32 cellular contexts compared by ENCODE assay signal in the genomic region with DNA sequence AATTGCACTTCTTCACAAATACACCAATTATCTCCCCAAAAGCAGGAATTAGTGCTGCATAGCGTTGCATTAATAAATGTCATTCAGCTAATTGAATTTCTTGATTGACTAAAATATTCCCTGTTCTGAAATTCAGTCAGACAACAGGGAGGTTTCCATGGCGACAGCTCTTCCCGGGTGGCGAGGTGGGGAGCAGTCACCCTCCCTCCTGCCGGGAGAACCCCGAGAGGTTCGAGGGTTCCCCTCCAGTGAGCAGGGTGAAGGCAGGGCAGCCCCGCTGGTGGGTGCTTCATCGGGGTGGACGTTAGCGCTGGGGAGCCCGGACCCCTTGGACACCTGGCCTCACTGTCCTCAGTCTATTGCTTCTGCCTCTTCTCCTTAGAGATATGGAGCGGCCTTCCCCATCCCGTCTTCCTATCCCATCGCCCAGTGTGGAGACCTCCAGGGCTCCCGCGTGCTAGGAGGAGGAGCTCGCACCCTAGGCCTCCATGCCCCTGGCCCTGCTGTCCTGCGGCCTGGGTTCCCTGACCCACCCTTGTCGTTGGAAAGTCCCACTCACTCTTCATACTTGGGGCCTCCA.
"Had no signal": no experiment of that assay in that cellular context is flagged by ENCODE, and none has a peak within 500 bp of the region (broad histone marks: within the 10 kb centered on the region; RNA-seq: fewer than 3 reads in every experiment).

No MANE protein-coding gene starts in this region.

- DNase-seq: activated B cell treated with CpG ODN at 0.5 μM for 24 hours; activated CD4-positive, alpha-beta T cell treated with anti-CD3 and anti-CD28 coated beads for 48 hours; activated CD4-positive, alpha-beta T cell treated with anti-CD3 and anti-CD28 coated beads, Interleukin-2, amount 50 U/mL, for 1 hour; activated CD4-positive, alpha-beta T cell treated with anti-CD3 and anti-CD28 coated beads, Interleukin-2, amount 50 U/mL, for 48 hours; activated CD8-positive, alpha-beta memory T cell treated with anti-CD3 and anti-CD28 coated beads for 24 hours; activated CD8-positive, alpha-beta T cell treated with anti-CD3 and anti-CD28 coated beads for 36 hours; activated gamma-delta T cell; activated naive CD4-positive, alpha-beta T cell; activated naive CD4-positive, alpha-beta T cell treated with anti-CD3 and anti-CD28 coated beads, Interleukin-2, amount 10 ng/mL, durations not matched to agents 7 days and 5 days; activated naive CD8-positive, alpha-beta T cell treated with anti-CD3 and anti-CD28 coated beads, Interleukin-2, amount 10 ng/mL, durations not matched to agents 7 days and 5 days; activated T-cell treated with anti-CD3 and anti-CD28 coated beads, Interleukin-2, amount 50 U/mL, for 72 hours; cortex of kidney; dermis blood vessel endothelial cell; effector CD4-positive, alpha-beta T cell; effector memory CD8-positive, alpha-beta T cell; erythroblast; foreskin keratinocyte; gastrocnemius medialis; glutamatergic neuron; SW 1271; T-cell; T1000; WERI-Rb-1 had no signal

- H3K4me1 ChIP-seq: ascending aorta, breast epithelium, esophagus muscularis mucosa, foreskin keratinocyte, gastrocnemius medialis had no signal

- H3K27me3 Mint-ChIP-seq: activated naive CD4-positive, alpha-beta T cell treated with anti-CD3 and anti-CD28 coated beads, Interleukin-2, amount 10 ng/mL, durations not matched to agents 7 days and 5 days; activated naive CD8-positive, alpha-beta T cell treated with anti-CD3 and anti-CD28 coated beads, Interleukin-2, amount 10 ng/mL, durations not matched to agents 7 days and 5 days had no signal

- H3K27ac ChIP-seq: ascending aorta, breast epithelium, cardiac muscle cell, esophagus muscularis mucosa, foreskin keratinocyte, gastrocnemius medialis, WERI-Rb-1 had no signal

- H3K36me3 Mint-ChIP-seq: activated naive CD4-positive, alpha-beta T cell treated with anti-CD3 and anti-CD28 coated beads, Interleukin-2, amount 10 ng/mL, durations not matched to agents 7 days and 5 days; activated naive CD4-positive, alpha-beta T cell treated with anti-CD3 and anti-CD28 coated beads, Interleukin-2, amount 50 U/mL, for 72 hours; activated naive CD8-positive, alpha-beta T cell treated with anti-CD3 and anti-CD28 coated beads, Interleukin-2, amount 10 ng/mL, durations not matched to agents 7 days and 5 days; brain; T-cell had no signal

- H3K36me3 ChIP-seq: ascending aorta, breast epithelium, cardiac muscle cell, esophagus muscularis mucosa, gastrocnemius medialis, WERI-Rb-1 had no signal

- H3K4me1 Mint-ChIP-seq: activated B cell treated with CpG ODN at 0.5 μM for 24 hours; activated naive CD4-positive, alpha-beta T cell treated with anti-CD3 and anti-CD28 coated beads, Interleukin-2, amount 10 ng/mL, durations not matched to agents 7 days and 5 days; activated naive CD8-positive, alpha-beta T cell treated with anti-CD3 and anti-CD28 coated beads, Interleukin-2, amount 10 ng/mL, durations not matched to agents 7 days and 5 days; central memory CD8-positive, alpha-beta T cell; T-cell had no signal

- H3K9me3 ChIP-seq: ascending aorta, breast epithelium, esophagus muscularis mucosa, gastrocnemius medialis had no signal

- H3K27me3 ChIP-seq: ascending aorta, cardiac muscle cell, foreskin keratinocyte, gastrocnemius medialis had no signal

- H3K27ac Mint-ChIP-seq: activated B cell treated with CpG ODN at 0.5 μM for 24 hours; activated CD8-positive, alpha-beta T cell treated with anti-CD3 and anti-CD28 coated beads for 36 hours; activated naive CD4-positive, alpha-beta T cell treated with anti-CD3 and anti-CD28 coated beads, Interleukin-2, amount 10 ng/mL, durations not matched to agents 7 days and 5 days; activated naive CD4-positive, alpha-beta T cell treated with anti-CD3 and anti-CD28 coated beads, Interleukin-2, amount 50 U/mL, for 72 hours; activated naive CD8-positive, alpha-beta T cell treated with anti-CD3 and anti-CD28 coated beads, Interleukin-2, amount 10 ng/mL, durations not matched to agents 7 days and 5 days; activated T-cell treated with anti-CD3 and anti-CD28 coated beads, Interleukin-2, amount 50 U/mL, for 72 hours; brain; effector memory CD8-positive, alpha-beta T cell; T-cell; T-helper 1 cell treated with Interleukin-12 subunit alpha and Interleukin-12 subunit beta and Interleukin-4 antibody, amounts not matched to agents 30 μg/mL and 1 μg/mL, for 36 hours; T-helper 2 cell treated with Interferon-gamma antibody and Interleukin-4, amounts not matched to agents 5 μg/mL and 100 μg/mL, for 36 hours had no signal

- H3K4me3 Mint-ChIP-seq: activated B cell treated with CpG ODN at 0.5 μM for 24 hours; activated CD8-positive, alpha-beta T cell treated with anti-CD3 and anti-CD28 coated beads for 36 hours; activated naive CD4-positive, alpha-beta T cell treated with anti-CD3 and anti-CD28 coated beads, Interleukin-2, amount 10 ng/mL, durations not matched to agents 7 days and 5 days; activated naive CD8-positive, alpha-beta T cell treated with anti-CD3 and anti-CD28 coated beads, Interleukin-2, amount 10 ng/mL, durations not matched to agents 7 days and 5 days; activated T-cell treated with anti-CD3 and anti-CD28 coated beads, Interleukin-2, amount 50 U/mL, for 72 hours; brain; central memory CD8-positive, alpha-beta T cell; effector memory CD8-positive, alpha-beta T cell; T-cell; T-helper 1 cell treated with Interleukin-12 subunit alpha and Interleukin-12 subunit beta and Interleukin-4 antibody, amounts not matched to agents 30 μg/mL and 1 μg/mL, for 36 hours; T-helper 2 cell treated with Interferon-gamma antibody and Interleukin-4, amounts not matched to agents 5 μg/mL and 100 μg/mL, for 36 hours had no signal

- H3K9me3 Mint-ChIP-seq: activated CD8-positive, alpha-beta T cell treated with anti-CD3 and anti-CD28 coated beads for 36 hours; activated naive CD4-positive, alpha-beta T cell treated with anti-CD3 and anti-CD28 coated beads, Interleukin-2, amount 50 U/mL, for 72 hours; activated naive CD8-positive, alpha-beta T cell treated with anti-CD3 and anti-CD28 coated beads, Interleukin-2, amount 10 ng/mL, durations not matched to agents 7 days and 5 days; activated T-cell treated with anti-CD3 and anti-CD28 coated beads, Interleukin-2, amount 50 U/mL, for 72 hours; brain; effector memory CD8-positive, alpha-beta T cell; T-cell; T-helper 1 cell treated with Interleukin-12 subunit alpha and Interleukin-12 subunit beta and Interleukin-4 antibody, amounts not matched to agents 30 μg/mL and 1 μg/mL, for 36 hours; T-helper 2 cell treated with Interferon-gamma antibody and Interleukin-4, amounts not matched to agents 5 μg/mL and 100 μg/mL, for 36 hours had no signal

- H3K4me3 ChIP-seq: ascending aorta, breast epithelium, cardiac muscle cell, esophagus muscularis mucosa, gastrocnemius medialis had no signal
